In the genomic region with DNA sequence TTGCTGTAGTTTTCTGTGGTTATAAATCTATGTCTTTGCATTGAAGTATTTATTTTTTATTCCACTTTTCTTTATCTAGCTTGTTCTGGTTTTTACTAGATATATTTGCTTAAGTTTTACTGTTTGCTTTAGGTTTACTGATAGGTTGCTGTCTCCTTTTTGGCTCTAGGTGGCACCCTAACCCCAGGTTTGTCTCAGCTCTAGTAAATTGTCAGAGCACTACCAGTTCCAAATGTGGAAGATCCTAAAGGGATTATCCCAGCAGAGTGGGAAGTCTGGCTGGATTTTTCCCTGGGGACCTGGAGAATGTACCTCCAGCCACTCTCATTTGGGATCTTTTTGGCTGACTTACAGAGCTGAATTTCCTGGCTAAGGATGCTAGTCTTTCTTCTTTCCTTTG, we compare ENCODE assay signal across 8 cellular contexts.
DNase-seq lines count a peak whose midpoint lies in the region; ATAC-seq and TF ChIP-seq lines count a peak whose summit lies in the region.

No MANE protein-coding gene starts in this region.

- POLR2A ChIA-PET in PC-3 (lab: Charles Lee; ENCODE audit: unreplicated experiment) = no interaction called here

- no peaks in the 10 kb centered on the region for H3K9me2 ChIP-seq in PC-3 (replicated peaks; ENCODE audit: low read length)

- no peak overlapping the region for H3K4me3 ChIP-seq in PC-3 (ENCODE audit: low read length)
- H3K4me3 ChIP-seq in iPS DF 6.9 (ENCODE audit: low read length) = no peak overlapping the region

- peak; percentile 26 for DNase-seq in ACHN
- peak; percentile 7 for DNase-seq in GM10266 (ENCODE audit: extremely low spot score)
- DNase-seq in HK-2 (ENCODE audit: unreplicated experiment) = peak; percentile 31
- peak; percentile 67 for DNase-seq in PC-3
- peak; percentile 11 for DNase-seq in amniotic stem cell (lab: John Stamatoyannopoulos, UW)
- peak; percentile 20 for DNase-seq in iPS DF 6.9 (ENCODE audit: low read depth, low spot score)
- peak; percentile 34 for DNase-seq in stimulated activated CD4-positive, alpha-beta T cell treated with anti-CD3 and anti-CD28 coated beads, Interleukin-15, amount 100 ng/mL, for 24 hours
- no peak for DNase-seq in NCI-H187 (lab: John Stamatoyannopoulos, UW)

- no peaks in the 10 kb centered on the region for H3F3A ChIP-seq in PC-3 (ENCODE audit: low read length, unreplicated experiment)

- H3K4me2 ChIP-seq in PC-3 (ENCODE audit: low read length) = no peak overlapping the region

- no peaks in the 10 kb centered on the region for H3K4me1 ChIP-seq in PC-3 (ENCODE audit: insufficient read depth, low read length)
- no peaks in the 10 kb centered on the region; the same call in 1 of the 2 replicates for H3K4me1 ChIP-seq in iPS DF 6.9 (ENCODE audit: control insufficient read depth, insufficient read depth, low read length)

- TF ChIP-seq CTCF in GM10266 (IDR thresholded peaks at IDR 0.05; ENCODE audit: control insufficient read depth, insufficient read depth, low read depth, missing control alignments) (peak; percentile 61), PC-3 (conservative IDR thresholded peaks at IDR 0.05; ENCODE audit: low read depth, low read length) (peak; percentile 78)

- peak; percentile 79 for ATAC-seq in PC-3

- in situ Hi-C loops in ACHN (cut with HindIII; ENCODE audit: low pct_ligation_motif_present, low pct_unique_long_range_greater_than_20kb, low sequenced_read_pairs) = no loop called here

- no peaks in the 10 kb centered on the region for H3K79me2 ChIP-seq in PC-3 (ENCODE audit: low read length)

- no peak overlapping the region for H3K9ac ChIP-seq in PC-3 (ENCODE audit: low read length)

- H3K27me3 ChIP-seq in PC-3 (ENCODE audit: low read length) (no peaks in the 10 kb centered on the region), iPS DF 6.9 (ENCODE audit: control insufficient read depth, insufficient read depth, low read length) (no peaks in the 10 kb centered on the region)

- H3K27ac ChIP-seq in PC-3 (ENCODE audit: low read length) (no peak overlapping the region), iPS DF 6.9 (ENCODE audit: low read length) (no peak overlapping the region)

- no peaks in the 10 kb centered on the region for H3K9me3 ChIP-seq in PC-3 (ENCODE audit: low read length)
- H3K9me3 ChIP-seq in iPS DF 6.9 (ENCODE audit: control insufficient read depth, insufficient read depth, low read length) = no peaks in the 10 kb centered on the region

- H4K20me1 ChIP-seq in PC-3 (ENCODE audit: low read length) = no peaks in the 10 kb centered on the region

- H3K36me3 ChIP-seq in PC-3 (ENCODE audit: low read depth, low read length) = no peaks in the 10 kb centered on the region
- H3K36me3 ChIP-seq in iPS DF 6.9 (ENCODE audit: control insufficient read depth, insufficient read depth, low read length) = no peaks in the 10 kb centered on the region

- BruUV-seq in PC-3 (replicated peaks; lab: Mats Ljungman, UMichigan) = no TSS peak

- CTCF ChIA-PET in PC-3 (lab: Charles Lee) = interaction anchor here (0.5 to 1.1 kb wide), 4 partner anchors 175 to 1699 kb away, joined by 3 to 8 read pairs (median 3); no protein-coding TSS in a partner anchor

- no peak overlapping the region for H2AFZ ChIP-seq in PC-3 (ENCODE audit: low read length)

- intact Hi-C loops in PC-3 (cut with micrococcal nuclease) = loop anchor here (1.0 to 10.0 kb wide), 3 partner anchors 146 to 1748 kb away; partner anchors contain the start of gene MAGEE1

Comparison
In these comparisons a context has a peak if more than half of its experiments do, and no peak if none do; other contexts are left out.
1. DNase-seq: peak in ACHN (single experiment), GM10266 (single experiment), HK-2 (single experiment), PC-3 (single experiment), amniotic stem cell (single experiment), iPS DF 6.9 (single experiment) and stimulated activated CD4-positive, alpha-beta T cell treated with anti-CD3 and anti-CD28 coated beads, Interleukin-15, amount 100 ng/mL, for 24 hours (single experiment); none in NCI-H187 (0 of 2).